Comparison of ENCODE assay signal across 14 cellular contexts in the genomic region with DNA sequence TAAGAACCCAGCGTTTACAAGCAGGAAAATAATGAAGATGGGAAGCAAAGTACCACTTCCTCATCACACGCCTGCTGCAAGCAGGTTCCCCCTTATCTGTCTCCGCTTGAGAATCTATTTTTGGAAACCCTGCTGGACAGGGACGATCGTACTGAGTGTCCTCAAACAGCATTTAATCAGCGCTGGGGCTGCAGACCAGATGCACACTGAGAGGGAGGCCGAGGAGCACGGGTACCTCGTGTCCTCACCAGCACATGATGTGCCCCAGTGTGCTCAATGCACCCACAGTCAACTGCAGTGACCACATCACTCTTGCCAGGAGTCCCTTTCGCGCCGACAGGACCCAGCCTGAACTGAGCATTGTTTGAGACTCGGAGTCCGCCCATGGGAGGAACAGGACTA.
DNase-seq lines count a peak whose midpoint lies in the region; ATAC-seq, FAIRE-seq and TF ChIP-seq lines count a peak whose summit lies in the region.
"Had no signal": no experiment of that assay in that cellular context is flagged by ENCODE, and none has a peak within 500 bp of the region (broad histone marks: within the 10 kb centered on the region; RNA-seq: fewer than 3 reads in every experiment).

No MANE protein-coding gene starts in this region.

- no peak overlapping the region for H3K9ac ChIP-seq in H9 (ENCODE audit: extremely low read depth, insufficient read length, low read length)

- no peaks in the 10 kb centered on the region for H3K36me3 Mint-ChIP-seq in H9 (ENCODE audit: insufficient read depth in 1 of 3, low read depth in 3 of 3)

- peaks cover 11% of the 10 kb centered on the region; the same call in 1 of the 2 replicates for H3F3A ChIP-seq in PC-9 (ENCODE audit: insufficient read depth, low read depth)

- POLR2A ChIA-PET in PC-9 (lab: Charles Lee; ENCODE audit: unreplicated experiment) = no interaction called here

- no peak overlapping the region for H2BK12ac ChIP-seq in H9 (ENCODE audit: insufficient read length, low read depth, low read length)

- H3K27ac ChIP-seq in H9 (ENCODE audit: insufficient read length, low read depth, low read length) (no peak overlapping the region), WERI-Rb-1 (peak overlapping the region; percentile 45; the same call in 1 of the 2 replicates), psoas muscle (peak overlapping the region; percentile 83), PC-9 (no peak overlapping the region)

- H3K14ac ChIP-seq in H9 (ENCODE audit: insufficient read depth, low read length) = no peak overlapping the region; the same call in 1 of the 2 replicates

- H3K9me3 ChIP-seq in H9 (ENCODE audit: control insufficient read depth, low read depth, low read length) (no peaks in the 10 kb centered on the region), WERI-Rb-1 (ENCODE audit: severe bottlenecking) (no peaks in the 10 kb centered on the region), psoas muscle (no peaks in the 10 kb centered on the region), PC-9 (ENCODE audit: insufficient read depth, low read depth) (no peaks in the 10 kb centered on the region)

- H2BK5ac ChIP-seq in H9 (ENCODE audit: insufficient read length, low read length) = no peak overlapping the region

- no peaks in the 10 kb centered on the region for H3K9me2 ChIP-seq in PC-9 (ENCODE audit: insufficient read depth)

- no peaks in the 10 kb centered on the region; the same call in 1 of the 2 replicates for H3K79me2 ChIP-seq in H9 (ENCODE audit: insufficient read depth, low read length)
- H3K79me2 ChIP-seq in PC-9 (ENCODE audit: low read depth) = peaks cover 23% of the 10 kb centered on the region

- H3K27me3 ChIP-seq in H9 (ENCODE audit: insufficient read depth, low read length) (no peaks in the 10 kb centered on the region), WERI-Rb-1 (ENCODE audit: insufficient read depth, low read depth, severe bottlenecking) (no peaks in the 10 kb centered on the region), psoas muscle (ENCODE audit: insufficient read depth in 3 of 3, low read length in 2 of 3) (no peaks in the 10 kb centered on the region), PC-9 (ENCODE audit: insufficient read depth, low read depth) (no peaks in the 10 kb centered on the region)

- no peak overlapping the region for H4K91ac ChIP-seq in H9 (ENCODE audit: insufficient read length, low read depth, low read length)

- H3K27ac Mint-ChIP-seq in H9 = peak overlapping the region; percentile 32 to 64 (median 58); a peak in 2 of 7 replicates

- H3K9me3 Mint-ChIP-seq in H9 = no peaks in the 10 kb centered on the region

- H3K18ac ChIP-seq in H9 (ENCODE audit: insufficient read length, low read depth, low read length) = no peak overlapping the region

- H3T11ph ChIP-seq in H9 (ENCODE audit: low read length) = no peak overlapping the region

- H3K4ac ChIP-seq in H9 (ENCODE audit: low read depth, low read length) = no peak overlapping the region

- no peak for FAIRE-seq in frontal cortex (lab: Jason Lieb, UNC)
- FAIRE-seq: GM18507 had no signal

- peaks cover 3% of the 10 kb centered on the region for H4K20me1 ChIP-seq in H9 (ENCODE audit: control insufficient read depth, insufficient read depth, insufficient read length)
- no peaks in the 10 kb centered on the region for H4K20me1 ChIP-seq in PC-9 (ENCODE audit: insufficient read depth)

- no peak overlapping the region for H2AK5ac ChIP-seq in H9 (ENCODE audit: insufficient read length, low read length)

- H3K4me1 ChIP-seq in H9 (ENCODE audit: insufficient read depth, low read length) (no peaks in the 10 kb centered on the region), psoas muscle (peaks cover 87% of the 10 kb centered on the region), PC-9 (replicated peaks; ENCODE audit: insufficient read depth) (peaks cover 9% of the 10 kb centered on the region)

- H2AFZ ChIP-seq in H9 (ENCODE audit: low read length) (no peak overlapping the region), PC-9 (no peak overlapping the region)

- H3K56ac ChIP-seq in H9 (ENCODE audit: insufficient read length, low read depth, low read length) = no peak overlapping the region

- H3K27me3 Mint-ChIP-seq in H9 (ENCODE audit: low read depth) = peaks cover 1% of the 10 kb centered on the region; the same call in 1 of the 2 replicates

- no peak overlapping the region for H4K8ac ChIP-seq in H9 (replicated peaks; ENCODE audit: insufficient read length, low read depth, low read length)

- no TSS peak for BruUV-seq in PC-9 (replicated peaks; lab: Mats Ljungman, UMichigan)

- ATAC-seq in left ventricle myocardium superior = peak; percentile 91
- peak; percentile 64 to 91 (median 89) for ATAC-seq in psoas muscle

- no peak for DNase-seq in H9
- DNase-seq in WERI-Rb-1 = peak; percentile 30
- peak; percentile 77 for DNase-seq in left ventricle myocardium superior
- DNase-seq in psoas muscle = peak; percentile 68 to 92
- no peak for DNase-seq in NAMALWA (ENCODE audit: low spot score)
- DNase-seq in frontal cortex (ENCODE audit: low spot score in 2 of 2) = no peak
- no peak for DNase-seq in HuH-7.5 (ENCODE audit: low spot score)
- DNase-seq in PC-9 = no peak
- DNase-seq: activated effector memory CD4-positive, alpha-beta T cell treated with anti-CD3 and anti-CD28 coated beads, Interleukin-2, amount 50 U/mL, for 16 hours; COR-L47; NCI-H2171 treated with DMSO at 0.1 percent for 48 hours; stimulated activated CD4-positive, alpha-beta T cell treated with anti-CD3 and anti-CD28 coated beads, Interleukin-4, amount 100 ng/mL, for 24 hours; T-helper 2 cell had no signal

- no peak overlapping the region for H4K5ac ChIP-seq in H9 (ENCODE audit: insufficient read length, low read depth, low read length)

- H3K23me2 ChIP-seq in H9 (ENCODE audit: insufficient read length, low read depth, low read length, poor library complexity, severe bottlenecking) = no peaks in the 10 kb centered on the region

- H3K36me3 ChIP-seq in WERI-Rb-1 = no peaks in the 10 kb centered on the region
- peaks cover 0 to 3% of the 10 kb centered on the region in 2 donors for H3K36me3 ChIP-seq in psoas muscle (ENCODE audit: insufficient read depth in 1 of 2, low read depth in 1 of 2)
- no peaks in the 10 kb centered on the region for H3K36me3 ChIP-seq in PC-9 (ENCODE audit: low read depth)

- H3K4me3 Mint-ChIP-seq in H9 = no peak overlapping the region

- H2BK120ac ChIP-seq in H9 (ENCODE audit: low read depth, low read length, poor library complexity, severe bottlenecking) = no peak overlapping the region

- H3K4me3 ChIP-seq in WERI-Rb-1 (ENCODE audit: low read depth, low read length) (peak overlapping the region; percentile 40), psoas muscle (peak overlapping the region; percentile 23), PC-9 (no peak overlapping the region)

- CTCF ChIA-PET in PC-9 (lab: Charles Lee) = no interaction called here

- H3K4me1 Mint-ChIP-seq in H9 = peaks cover 28 to 30% of the 10 kb centered on the region in 2 experiments

- no peak overlapping the region for H3K23ac ChIP-seq in H9 (ENCODE audit: insufficient read length, low read depth, low read length)

- H3K4me2 ChIP-seq in H9 (ENCODE audit: insufficient read depth, insufficient read length, low read length) = no peak overlapping the region
- no peak overlapping the region for H3K4me2 ChIP-seq in PC-9

- no peak overlapping the region for H2BK20ac ChIP-seq in H9 (ENCODE audit: low read depth, low read length, poor library complexity, severe bottlenecking)

- intact Hi-C loops in left ventricle myocardium superior (cut with micrococcal nuclease) = no loop called here
- intact Hi-C loops in psoas muscle (cut with DNase I) = loop anchor here in 1 of 2 donors (5.0 kb wide), 1 partner anchor 88 kb away; no protein-coding TSS in a partner anchor
- intact Hi-C loops in PC-9 (cut with micrococcal nuclease; ENCODE audit: unreplicated experiment) = no loop called here

- no CpG with 5 or more reads among the region's 14 CpGs for WGBS in H9 (ENCODE audit: extremely low coverage, insufficient read length, low lambda C conversion rate)
- 17 to 28% (median 23%) methylated on average over 14 of the region's 14 CpGs for WGBS in psoas muscle, 3 donors

- peaks cover 4% of the 10 kb centered on the region for H3K79me1 ChIP-seq in H9 (ENCODE audit: insufficient read depth, low read depth, low read length, poor library complexity, severe bottlenecking)

- no peak overlapping the region for H2BK15ac ChIP-seq in H9 (ENCODE audit: low read depth, low read length)

- TF ChIP-seq CTCF in H9 (conservative IDR thresholded peaks at IDR 0.05) = no peak
- TF ChIP-seq CTCF in WERI-Rb-1 (IDR thresholded peaks at IDR 0.05; ENCODE audit: low read depth, low read length) = no peak
- no peak for TF ChIP-seq CTCF in psoas muscle (IDR thresholded peaks at IDR 0.05)
- no peak for TF ChIP-seq CTCF in PC-9 (conservative IDR thresholded peaks at IDR 0.05)

Comparison
In these comparisons a context has a peak if more than half of its experiments do, and no peak if none do; other contexts are left out.
1. DNase-seq: peak in WERI-Rb-1 (single experiment), left ventricle myocardium superior (single experiment) and psoas muscle (2 of 2); none in H9 (single experiment), NAMALWA (single experiment), frontal cortex (0 of 2), HuH-7.5 (single experiment) and PC-9 (0 of 2).
2. H3K27ac ChIP-seq: peak in WERI-Rb-1 (single experiment) and psoas muscle (single experiment); none in H9 (single experiment) and PC-9 (single experiment).